ENCODE assay signal across 30 cellular contexts in genomic region chr16:19936431-19936830, GRCh38. TPM values are rescaled to one million over a fixed set of nuclear protein-coding genes. Genes with fewer than 3 reads are reported as not detected.
"Had no signal": no experiment of that assay in that cellular context is flagged by ENCODE, and none has a peak within 500 bp of the region (broad histone marks: within the 10 kb centered on the region; RNA-seq: fewer than 3 reads in every experiment).

No MANE protein-coding gene starts in this region.

- H3K27ac Mint-ChIP-seq: activated CD4-positive, alpha-beta T cell treated with anti-CD3 and anti-CD28 coated beads for 36 hours; activated naive CD4-positive, alpha-beta T cell treated with anti-CD3 and anti-CD28 coated beads for 36 hours; activated naive CD8-positive, alpha-beta T cell treated with anti-CD3 and anti-CD28 coated beads for 36 hours; activated T-helper 1 cell treated with anti-CD3 and anti-CD28 coated beads, Interleukin-12 subunit alpha, Interleukin-12 subunit beta, Interleukin-2, Interleukin-4 antibody, amounts not matched to agents 30 ng/mL and 10 ng/mL and 1 ng/mL, durations not matched to agents 14 hours and 24 hours and 36 hours; mesothelial cell of epicardium; naive thymus-derived CD4-positive, alpha-beta T cell; stimulated activated effector memory CD8-positive, alpha-beta T cell treated with anti-CD3 and anti-CD28 coated beads, Interleukin-12 subunit alpha, Interleukin-12 subunit beta, amount 100 ng/mL, for 72 hours; stimulated activated naive CD8-positive, alpha-beta T cell treated with anti-CD3 and anti-CD28 coated beads, Interleukin-15, Interleukin-2, amounts not matched to agents 100 ng/mL and 50 ng/mL, for 24 hours had no signal

- H3K4me3 Mint-ChIP-seq: activated CD4-positive, alpha-beta T cell treated with anti-CD3 and anti-CD28 coated beads for 36 hours; activated naive CD4-positive, alpha-beta T cell treated with anti-CD3 and anti-CD28 coated beads for 36 hours; activated naive CD8-positive, alpha-beta T cell treated with anti-CD3 and anti-CD28 coated beads for 36 hours; activated T-helper 1 cell treated with anti-CD3 and anti-CD28 coated beads, Interleukin-12 subunit alpha, Interleukin-12 subunit beta, Interleukin-2, Interleukin-4 antibody, amounts not matched to agents 30 ng/mL and 10 ng/mL and 1 ng/mL, durations not matched to agents 14 hours and 24 hours and 36 hours; mesothelial cell of epicardium; naive thymus-derived CD4-positive, alpha-beta T cell; stimulated activated effector memory CD8-positive, alpha-beta T cell treated with anti-CD3 and anti-CD28 coated beads, Interleukin-12 subunit alpha, Interleukin-12 subunit beta, amount 100 ng/mL, for 72 hours; stimulated activated naive CD8-positive, alpha-beta T cell treated with anti-CD3 and anti-CD28 coated beads, Interleukin-15, Interleukin-2, amounts not matched to agents 100 ng/mL and 50 ng/mL, for 24 hours had no signal

- H3K9me3 Mint-ChIP-seq: activated naive CD4-positive, alpha-beta T cell treated with anti-CD3 and anti-CD28 coated beads for 36 hours; activated naive CD8-positive, alpha-beta T cell treated with anti-CD3 and anti-CD28 coated beads for 36 hours; activated T-helper 1 cell treated with anti-CD3 and anti-CD28 coated beads, Interleukin-12 subunit alpha, Interleukin-12 subunit beta, Interleukin-2, Interleukin-4 antibody, amounts not matched to agents 30 ng/mL and 10 ng/mL and 1 ng/mL, durations not matched to agents 14 hours and 24 hours and 36 hours; stimulated activated effector memory CD8-positive, alpha-beta T cell treated with anti-CD3 and anti-CD28 coated beads, Interleukin-12 subunit alpha, Interleukin-12 subunit beta, amount 100 ng/mL, for 72 hours; stimulated activated naive CD8-positive, alpha-beta T cell treated with anti-CD3 and anti-CD28 coated beads, Interleukin-15, Interleukin-2, amounts not matched to agents 100 ng/mL and 50 ng/mL, for 24 hours had no signal

- H3K36me3 Mint-ChIP-seq: activated naive CD8-positive, alpha-beta T cell treated with anti-CD3 and anti-CD28 coated beads for 36 hours; mesothelial cell of epicardium; naive thymus-derived CD4-positive, alpha-beta T cell; stimulated activated effector memory CD8-positive, alpha-beta T cell treated with anti-CD3 and anti-CD28 coated beads, Interleukin-12 subunit alpha, Interleukin-12 subunit beta, amount 100 ng/mL, for 72 hours had no signal

- H3K4me1 Mint-ChIP-seq: activated CD4-positive, alpha-beta T cell treated with anti-CD3 and anti-CD28 coated beads for 36 hours; activated naive CD8-positive, alpha-beta T cell treated with anti-CD3 and anti-CD28 coated beads for 36 hours; mesothelial cell of epicardium; stimulated activated effector memory CD8-positive, alpha-beta T cell treated with anti-CD3 and anti-CD28 coated beads, Interleukin-12 subunit alpha, Interleukin-12 subunit beta, amount 100 ng/mL, for 72 hours had no signal

- H3K4me3 ChIP-seq: adrenal gland, body of pancreas, cardiac muscle cell, heart right ventricle, pancreas, psoas muscle, sigmoid colon, thoracic aorta had no signal

- DNase-seq: activated CD4-positive, alpha-beta T cell treated with anti-CD3 and anti-CD28 coated beads for 36 hours; activated CD4-positive, alpha-beta T cell treated with anti-CD3 and anti-CD28 coated beads, Interleukin-2, amount 50 U/mL, for 48 hours; activated CD4-positive, CD25-positive, alpha-beta regulatory T cell; activated CD8-positive, alpha-beta memory T cell treated with anti-CD3 and anti-CD28 coated beads, Interleukin-2, amount 50 U/mL, for 4 hours; activated effector memory CD4-positive, alpha-beta T cell treated with anti-CD3 and anti-CD28 coated beads, Interleukin-2, amount 50 U/mL, for 16 hours; activated naive CD4-positive, alpha-beta T cell treated with anti-CD3 and anti-CD28 coated beads for 36 hours; activated naive CD8-positive, alpha-beta T cell treated with anti-CD3 and anti-CD28 coated beads for 36 hours; activated T-cell treated with anti-CD3 and anti-CD28 coated beads, Interleukin-2, amount 50 U/mL, for 1 hour; adrenal gland; aorta; cerebellar nuclear complex; cortex of kidney; foreskin keratinocyte; naive thymus-derived CD4-positive, alpha-beta T cell; nucleus accumbens; psoas muscle; sigmoid colon; small intestine; stimulated activated CD4-positive, alpha-beta T cell treated with anti-CD3 and anti-CD28 coated beads, Interleukin-4, amount 100 ng/mL, for 24 hours; trophoblast cell had no signal

RNA-seq across cellular contexts. Expression of gene GPRC5B, which starts 51.8 kb away (rescaled TPM):
- total RNA-seq: activated CD8-positive, alpha-beta memory T cell treated with anti-CD3 and anti-CD28 coated beads for 36 hours; activated T-helper 1 cell treated with anti-CD3 and anti-CD28 coated beads, Interleukin-12 subunit alpha, Interleukin-12 subunit beta, Interleukin-2, Interleukin-4 antibody, amounts not matched to agents 30 ng/mL and 10 ng/mL and 1 ng/mL, durations not matched to agents 14 hours and 24 hours and 36 hours had no signal
